In the genomic region with DNA sequence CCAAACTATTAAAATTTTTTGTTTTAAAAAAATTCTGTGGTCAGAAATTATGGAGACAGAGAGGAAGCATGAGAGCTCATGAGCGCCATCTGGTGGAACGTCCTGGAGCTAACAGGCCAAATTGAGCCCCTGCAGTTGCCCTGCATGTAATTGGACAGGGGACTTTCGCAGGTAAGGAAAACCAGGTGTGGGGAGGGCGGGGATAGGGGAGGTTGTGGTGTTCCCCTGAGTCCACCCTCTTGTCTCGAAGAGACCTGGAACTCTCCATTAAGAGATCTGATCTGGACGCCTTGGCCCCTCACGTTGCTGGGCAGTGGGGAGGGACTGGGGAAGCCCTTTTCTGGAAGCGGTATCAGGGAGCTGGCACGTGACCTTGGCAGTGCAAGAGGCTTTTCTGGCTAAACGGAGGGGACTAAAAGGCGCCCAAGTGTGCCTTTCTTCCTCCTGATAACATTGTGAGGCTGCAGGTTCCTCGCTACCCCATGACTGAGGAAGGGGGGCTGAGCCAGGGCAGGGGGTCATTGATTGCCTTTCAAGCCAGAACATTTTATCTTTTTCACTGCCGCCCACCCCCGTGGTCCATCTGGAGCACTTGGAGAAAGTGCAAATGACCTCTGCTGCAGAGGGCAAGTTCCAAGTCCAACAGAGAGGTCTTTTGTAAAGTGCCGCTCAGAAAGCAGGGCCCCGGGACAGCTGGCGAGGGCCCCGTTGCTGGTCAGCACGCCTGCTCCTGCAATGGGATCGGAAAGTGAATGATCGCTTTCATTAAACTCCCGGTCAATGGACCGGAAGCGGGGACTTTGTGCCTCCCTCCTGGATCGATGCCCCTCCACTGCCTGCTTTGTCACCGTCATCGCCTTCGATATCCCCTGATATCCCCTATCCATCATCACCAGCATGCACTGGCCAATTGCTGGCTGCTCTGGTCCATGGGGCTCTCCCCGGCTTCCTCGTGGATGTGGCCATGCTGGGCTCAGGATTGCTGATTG, we compare ENCODE assay signal across 9 cellular contexts. TPM values are rescaled to one million over a fixed set of nuclear protein-coding genes. Genes with fewer than 3 reads are reported as not detected.
DNase-seq lines count a peak whose midpoint lies in the region; ATAC-seq and TF ChIP-seq lines count a peak whose summit lies in the region.
"Had no signal": no experiment of that assay in that cellular context is flagged by ENCODE, and none has a peak within 500 bp of the region (broad histone marks: within the 10 kb centered on the region; RNA-seq: fewer than 3 reads in every experiment).

No MANE protein-coding gene starts in this region.

- H3K27me3 ChIP-seq in HUES6 (ENCODE audit: control insufficient read depth, insufficient read depth, low read length) (peaks cover 8% of the 10 kb centered on the region; the same call in 1 of the 2 replicates), adipocyte (replicated peaks; ENCODE audit: control insufficient read depth, insufficient read depth, low read length) (peaks cover 32% of the 10 kb centered on the region), left ventricle myocardium inferior (ENCODE audit: low read depth) (peaks cover 11% of the 10 kb centered on the region), prostate gland (replicated peaks; ENCODE audit: insufficient read depth) (no peaks in the 10 kb centered on the region)

- TF ChIP-seq CTCF in left ventricle myocardium inferior (IDR thresholded peaks at IDR 0.05; ENCODE audit: borderline replicate concordance) = peak; percentile 86
- TF ChIP-seq CTCF in prostate gland (IDR thresholded peaks at IDR 0.05) = peak; percentile 55 to 83 (median 76)

- no peak overlapping the region for H3K9ac ChIP-seq in HUES6 (ENCODE audit: low read length)
- no peak overlapping the region for H3K9ac ChIP-seq in adipocyte (ENCODE audit: low read length)

- H3K36me3 ChIP-seq in HUES6 (ENCODE audit: control insufficient read depth, insufficient read depth, low read length) (no peaks in the 10 kb centered on the region), adipocyte (ENCODE audit: control insufficient read depth, insufficient read depth, low read length, severe bottlenecking) (no peaks in the 10 kb centered on the region), left ventricle myocardium inferior (no peaks in the 10 kb centered on the region), prostate gland (no peaks in the 10 kb centered on the region)

- H3K27ac ChIP-seq in HUES6 (ENCODE audit: low read depth, low read length) (no peak overlapping the region), left ventricle myocardium inferior (replicated peaks) (peak overlapping the region; percentile 22), prostate gland (no peak overlapping the region)

- no peak for ATAC-seq in GM18520 (IDR thresholded peaks at IDR 0.05; ENCODE audit: unreplicated experiment)
- ATAC-seq in GM18517 (IDR thresholded peaks at IDR 0.05; ENCODE audit: unreplicated experiment) = no peak

- H3K9me3 ChIP-seq in HUES6 (ENCODE audit: control insufficient read depth, insufficient read depth, low read depth, low read length) (no peaks in the 10 kb centered on the region), adipocyte (ENCODE audit: control insufficient read depth, low read length) (no peaks in the 10 kb centered on the region), left ventricle myocardium inferior (replicated peaks) (no peaks in the 10 kb centered on the region), prostate gland (no peaks in the 10 kb centered on the region)

- in situ Hi-C loops in SK-MEL-5 (cut with HindIII; ENCODE audit: low pct_unique_long_range_greater_than_20kb, low sequenced_read_pairs) = no loop called here

- H3K4me1 ChIP-seq in HUES6 (ENCODE audit: control insufficient read depth, insufficient read depth, low read length) (0 out of 2 replicates have a peak, but pooled peaks cover 9% of the 10 kb centered on the region), adipocyte (ENCODE audit: control insufficient read depth, insufficient read depth, low read length) (no peaks in the 10 kb centered on the region), left ventricle myocardium inferior (peaks cover 3% of the 10 kb centered on the region), prostate gland (replicated peaks) (no peaks in the 10 kb centered on the region)

- intact Hi-C loops in left ventricle myocardium inferior (cut with micrococcal nuclease) (loop anchor here (10.0 kb wide), 1 partner anchor 481 kb away; no protein-coding TSS in a partner anchor), prostate gland (cut with DNase I) (no loop called here)

- TF ChIP-seq POLR2A in prostate gland (IDR thresholded peaks at IDR 0.05) = no peak

- H3K4me3 ChIP-seq in HUES6 (ENCODE audit: low read depth, low read length) (peak overlapping the region; percentile 50), adipocyte (ENCODE audit: low read length) (no peak overlapping the region), left ventricle myocardium inferior (peak overlapping the region; percentile 11), prostate gland (no peak overlapping the region)

- 34% methylated on average over 30 of the region's 30 CpGs for WGBS in prostate gland

- DNase-seq in COR-L47 (lab: John Stamatoyannopoulos, UW) (peak; percentile 1), SK-MEL-5 (ENCODE audit: low read depth, low spot score) (peak; percentile 56), adipocyte (ENCODE audit: low read depth) (peak; percentile 81), left ventricle myocardium inferior (peak; percentile 59), prostate gland (ENCODE audit: low spot score) (peak; percentile 51)

RNA-seq across cellular contexts. Expression of gene PDILT, which starts 18.4 kb away (rescaled TPM):
- not detected in 2 replicates for total RNA-seq in SK-MEL-5 (2014; rRNA removed; shearing (Covaris generic))
- not detected in 2 replicates for polyA plus RNA-seq in SK-MEL-5 (2015; cell fraction: cytosol; rRNA removed)
- polyA plus RNA-seq in SK-MEL-5 (2015; cell fraction: nucleus; rRNA removed) = not detected in 2 replicates
- total RNA-seq in left ventricle myocardium inferior = not detected
- 1 to 10 TPM in 1 of 2 donors, under 1 TPM in 1; 0.87 to 2.4 TPM for total RNA-seq in prostate gland
- total RNA-seq: T-helper 1 cell treated with Interleukin-12 subunit alpha and Interleukin-12 subunit beta and Interleukin-4 antibody, amounts not matched to agents 30 ng/mL and 1 ng/mL, for 36 hours had no signal

RNA-seq across cellular contexts. Expression of gene ACSM5, which starts 23.2 kb away (rescaled TPM):
- not detected in 2 replicates for total RNA-seq in SK-MEL-5 (2014; rRNA removed; shearing (Covaris generic))
- not detected in 2 replicates for polyA plus RNA-seq in SK-MEL-5 (2015; cell fraction: cytosol; rRNA removed)
- not detected in 2 replicates for polyA plus RNA-seq in SK-MEL-5 (2015; cell fraction: nucleus; rRNA removed)
- 1.6 TPM for total RNA-seq in left ventricle myocardium inferior
- 1 to 10 TPM; 1.1 to 9.7 TPM for total RNA-seq in prostate gland
- total RNA-seq: T-helper 1 cell treated with Interleukin-12 subunit alpha and Interleukin-12 subunit beta and Interleukin-4 antibody, amounts not matched to agents 30 ng/mL and 1 ng/mL, for 36 hours had no signal

RNA-seq across cellular contexts. Expression of gene UMOD, which starts 33.6 kb away (rescaled TPM):
- total RNA-seq in SK-MEL-5 (2014; rRNA removed; shearing (Covaris generic)) = not detected in 2 replicates
- not detected in 2 replicates for polyA plus RNA-seq in SK-MEL-5 (2015; cell fraction: cytosol; rRNA removed)
- not detected in 2 replicates for polyA plus RNA-seq in SK-MEL-5 (2015; cell fraction: nucleus; rRNA removed)
- not detected for total RNA-seq in left ventricle myocardium inferior
- 1 to 10 TPM in 1 of 2 donors, not detected in 1; 1.5 TPM for total RNA-seq in prostate gland
- total RNA-seq: T-helper 1 cell treated with Interleukin-12 subunit alpha and Interleukin-12 subunit beta and Interleukin-4 antibody, amounts not matched to agents 30 ng/mL and 1 ng/mL, for 36 hours had no signal

RNA-seq across cellular contexts. Expression of gene GP2, which starts 58.8 kb away (rescaled TPM):
- not detected in 2 replicates for total RNA-seq in SK-MEL-5 (2014; rRNA removed; shearing (Covaris generic))
- not detected in 2 replicates for polyA plus RNA-seq in SK-MEL-5 (2015; cell fraction: cytosol; rRNA removed)
- not detected in 2 replicates for polyA plus RNA-seq in SK-MEL-5 (2015; cell fraction: nucleus; rRNA removed)
- total RNA-seq in left ventricle myocardium inferior = not detected
- total RNA-seq in prostate gland = 100 to 1,000 TPM in 1 of 2 donors, 10 to 100 TPM in 1; 29.8 to 971 TPM
- total RNA-seq: T-helper 1 cell treated with Interleukin-12 subunit alpha and Interleukin-12 subunit beta and Interleukin-4 antibody, amounts not matched to agents 30 ng/mL and 1 ng/mL, for 36 hours had no signal

Comparison
In these comparisons a context has a peak if more than half of its experiments do, and no peak if none do; other contexts are left out.
1. DNase-seq: peak in every context shown above with its lines; median percentile 81 in adipocyte; 59 in left ventricle myocardium inferior; 56 in SK-MEL-5; 51 in prostate gland; 1 in COR-L47.
2. H3K4me3 ChIP-seq: peak in HUES6 (single experiment) and left ventricle myocardium inferior (single experiment); none in adipocyte (single experiment) and prostate gland (0 of 2).